In genomic region chr2:75710577-75711253, GRCh38 we compare ENCODE assay signal across 1 cellular context.
TF ChIP-seq lines count a peak whose summit lies in the region.

TSS of gene GCFC2 (minus strand) at chr2:75710915. CDS start at chr2:75710855, 60 bp downstream.

TF ChIP-seq in K562, 482 proteins besides CTCF, POLR2A, EP300 and RAD21 (continued from another document and continues in another):
- TF ChIP-seq, protein P1, sequence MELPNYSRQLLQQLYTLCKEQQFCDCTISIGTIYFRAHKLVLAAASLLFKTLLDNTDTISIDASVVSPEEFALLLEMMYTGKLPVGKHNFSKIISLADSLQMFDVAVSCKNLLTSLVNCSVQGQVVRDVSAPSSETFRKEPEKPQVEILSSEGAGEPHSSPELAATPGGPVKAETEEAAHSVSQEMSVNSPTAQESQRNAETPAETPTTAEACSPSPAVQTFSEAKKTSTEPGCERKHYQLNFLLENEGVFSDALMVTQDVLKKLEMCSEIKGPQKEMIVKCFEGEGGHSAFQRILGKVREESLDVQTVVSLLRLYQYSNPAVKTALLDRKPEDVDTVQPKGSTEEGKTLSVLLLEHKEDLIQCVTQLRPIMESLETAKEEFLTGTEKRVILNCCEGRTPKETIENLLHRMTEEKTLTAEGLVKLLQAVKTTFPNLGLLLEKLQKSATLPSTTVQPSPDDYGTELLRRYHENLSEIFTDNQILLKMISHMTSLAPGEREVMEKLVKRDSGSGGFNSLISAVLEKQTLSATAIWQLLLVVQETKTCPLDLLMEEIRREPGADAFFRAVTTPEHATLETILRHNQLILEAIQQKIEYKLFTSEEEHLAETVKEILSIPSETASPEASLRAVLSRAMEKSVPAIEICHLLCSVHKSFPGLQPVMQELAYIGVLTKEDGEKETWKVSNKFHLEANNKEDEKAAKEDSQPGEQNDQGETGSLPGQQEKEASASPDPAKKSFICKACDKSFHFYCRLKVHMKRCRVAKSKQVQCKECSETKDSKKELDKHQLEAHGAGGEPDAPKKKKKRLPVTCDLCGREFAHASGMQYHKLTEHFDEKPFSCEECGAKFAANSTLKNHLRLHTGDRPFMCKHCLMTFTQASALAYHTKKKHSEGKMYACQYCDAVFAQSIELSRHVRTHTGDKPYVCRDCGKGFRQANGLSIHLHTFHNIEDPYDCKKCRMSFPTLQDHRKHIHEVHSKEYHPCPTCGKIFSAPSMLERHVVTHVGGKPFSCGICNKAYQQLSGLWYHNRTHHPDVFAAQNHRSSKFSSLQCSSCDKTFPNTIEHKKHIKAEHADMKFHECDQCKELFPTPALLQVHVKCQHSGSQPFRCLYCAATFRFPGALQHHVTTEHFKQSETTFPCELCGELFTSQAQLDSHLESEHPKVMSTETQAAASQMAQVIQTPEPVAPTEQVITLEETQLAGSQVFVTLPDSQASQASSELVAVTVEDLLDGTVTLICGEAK (IDR thresholded peaks at IDR 0.05) = peak; percentile 87
- TF ChIP-seq, protein P1 (CRISPR knock-in tag; IDR thresholded peaks at IDR 0.05) = peak; percentile 51; the same call in 1 of the 2 replicates
- no peak for TF ChIP-seq POLR2AphosphoS2 (IDR thresholded peaks at IDR 0.05; ENCODE audit: low read length)
- peak; percentile 47; the same call in 1 of the 2 replicates for TF ChIP-seq ZNF24 (IDR thresholded peaks at IDR 0.05)
- no peak for TF ChIP-seq ZZZ3 (IDR thresholded peaks at IDR 0.05)
- TF ChIP-seq SIN3A (IDR thresholded peaks at IDR 0.05; ENCODE audit: borderline replicate concordance in 2 of 2, control insufficient read depth in 1 of 2, low read depth in 2 of 2, low read length in 2 of 2) = peak in 1 of 2 experiments; percentile 59; a peak in 1 of 4 replicates
- TF ChIP-seq, protein P2, sequence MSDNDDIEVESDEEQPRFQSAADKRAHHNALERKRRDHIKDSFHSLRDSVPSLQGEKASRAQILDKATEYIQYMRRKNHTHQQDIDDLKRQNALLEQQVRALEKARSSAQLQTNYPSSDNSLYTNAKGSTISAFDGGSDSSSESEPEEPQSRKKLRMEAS (CRISPR knock-in tag; IDR thresholded peaks at IDR 0.05) = peak; percentile 99
- no peak for TF ChIP-seq HINFP (tag; conservative IDR thresholded peaks at IDR 0.05; ENCODE audit: low read depth)
- peak; percentile 30; the same call in 1 of the 2 replicates for TF ChIP-seq USF1 (CRISPR knock-in tag; IDR thresholded peaks at IDR 0.05)
- TF ChIP-seq ZFX (CRISPR knock-in tag; IDR thresholded peaks at IDR 0.05) = peak; percentile 100
- peak in 1 of 2 experiments; percentile 91; a peak in 2 of 4 replicates for TF ChIP-seq FOXA3 (CRISPR knock-in tag; conservative IDR thresholded peaks at IDR 0.05 in 1 of 2, IDR thresholded peaks at IDR 0.05 in 1 of 2)
- 0 out of 2 replicates have a peak, but pooled peaks have one; percentile 17 for TF ChIP-seq STAT5A (IDR thresholded peaks at IDR 0.05; ENCODE audit: borderline replicate concordance, low read length)
- no peak for TF ChIP-seq CREBBP (IDR thresholded peaks at IDR 0.05; ENCODE audit: low read depth, low read length)
- TF ChIP-seq, protein P3, sequence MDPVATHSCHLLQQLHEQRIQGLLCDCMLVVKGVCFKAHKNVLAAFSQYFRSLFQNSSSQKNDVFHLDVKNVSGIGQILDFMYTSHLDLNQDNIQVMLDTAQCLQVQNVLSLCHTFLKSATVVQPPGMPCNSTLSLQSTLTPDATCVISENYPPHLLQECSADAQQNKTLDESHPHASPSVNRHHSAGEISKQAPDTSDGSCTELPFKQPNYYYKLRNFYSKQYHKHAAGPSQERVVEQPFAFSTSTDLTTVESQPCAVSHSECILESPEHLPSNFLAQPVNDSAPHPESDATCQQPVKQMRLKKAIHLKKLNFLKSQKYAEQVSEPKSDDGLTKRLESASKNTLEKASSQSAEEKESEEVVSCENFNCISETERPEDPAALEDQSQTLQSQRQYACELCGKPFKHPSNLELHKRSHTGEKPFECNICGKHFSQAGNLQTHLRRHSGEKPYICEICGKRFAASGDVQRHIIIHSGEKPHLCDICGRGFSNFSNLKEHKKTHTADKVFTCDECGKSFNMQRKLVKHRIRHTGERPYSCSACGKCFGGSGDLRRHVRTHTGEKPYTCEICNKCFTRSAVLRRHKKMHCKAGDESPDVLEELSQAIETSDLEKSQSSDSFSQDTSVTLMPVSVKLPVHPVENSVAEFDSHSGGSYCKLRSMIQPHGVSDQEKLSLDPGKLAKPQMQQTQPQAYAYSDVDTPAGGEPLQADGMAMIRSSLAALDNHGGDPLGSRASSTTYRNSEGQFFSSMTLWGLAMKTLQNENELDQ (CRISPR knock-in tag; IDR thresholded peaks at IDR 0.05; ENCODE audit: borderline replicate concordance) = peak; percentile 93; the same call in 1 of the 2 replicates
- no peak for TF ChIP-seq ZNF695 (CRISPR knock-in tag; IDR thresholded peaks at IDR 0.05)
- peak; percentile 89 for TF ChIP-seq ZNF644 (tag; IDR thresholded peaks at IDR 0.05; ENCODE audit: low read depth)
- TF ChIP-seq, protein P4, sequence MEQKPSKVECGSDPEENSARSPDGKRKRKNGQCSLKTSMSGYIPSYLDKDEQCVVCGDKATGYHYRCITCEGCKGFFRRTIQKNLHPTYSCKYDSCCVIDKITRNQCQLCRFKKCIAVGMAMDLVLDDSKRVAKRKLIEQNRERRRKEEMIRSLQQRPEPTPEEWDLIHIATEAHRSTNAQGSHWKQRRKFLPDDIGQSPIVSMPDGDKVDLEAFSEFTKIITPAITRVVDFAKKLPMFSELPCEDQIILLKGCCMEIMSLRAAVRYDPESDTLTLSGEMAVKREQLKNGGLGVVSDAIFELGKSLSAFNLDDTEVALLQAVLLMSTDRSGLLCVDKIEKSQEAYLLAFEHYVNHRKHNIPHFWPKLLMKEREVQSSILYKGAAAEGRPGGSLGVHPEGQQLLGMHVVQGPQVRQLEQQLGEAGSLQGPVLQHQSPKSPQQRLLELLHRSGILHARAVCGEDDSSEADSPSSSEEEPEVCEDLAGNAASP (IDR thresholded peaks at IDR 0.05) = no peak
- TF ChIP-seq AFF4 (CRISPR knock-in tag; IDR thresholded peaks at IDR 0.05) = peak; percentile 83; the same call in 1 of the 2 replicates
- peak; percentile 81 for TF ChIP-seq PCBP1 (IDR thresholded peaks at IDR 0.05; ENCODE audit: low read depth, low read length, poor library complexity, severe bottlenecking)
- TF ChIP-seq GABPA (tag; conservative IDR thresholded peaks at IDR 0.05; ENCODE audit: low read depth) = peak; percentile 93
- TF ChIP-seq BRCA1 (IDR thresholded peaks at IDR 0.05) = no peak
- no peak for TF ChIP-seq BRCA1 (CRISPR knock-in tag; IDR thresholded peaks at IDR 0.05)
- TF ChIP-seq GABPB1 (CRISPR knock-in tag; IDR thresholded peaks at IDR 0.05) = peak; percentile 91
- peak; percentile 52; the same call in 1 of the 2 replicates for TF ChIP-seq ZNF263 (CRISPR knock-in tag; IDR thresholded peaks at IDR 0.05; ENCODE audit: borderline replicate concordance)
- TF ChIP-seq CSDE1 (IDR thresholded peaks at IDR 0.05) = no peak
- TF ChIP-seq, protein P5, sequence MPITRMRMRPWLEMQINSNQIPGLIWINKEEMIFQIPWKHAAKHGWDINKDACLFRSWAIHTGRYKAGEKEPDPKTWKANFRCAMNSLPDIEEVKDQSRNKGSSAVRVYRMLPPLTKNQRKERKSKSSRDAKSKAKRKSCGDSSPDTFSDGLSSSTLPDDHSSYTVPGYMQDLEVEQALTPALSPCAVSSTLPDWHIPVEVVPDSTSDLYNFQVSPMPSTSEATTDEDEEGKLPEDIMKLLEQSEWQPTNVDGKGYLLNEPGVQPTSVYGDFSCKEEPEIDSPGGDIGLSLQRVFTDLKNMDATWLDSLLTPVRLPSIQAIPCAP (CRISPR knock-in tag; IDR thresholded peaks at IDR 0.05; ENCODE audit: borderline replicate concordance) = peak; percentile 93; the same call in 1 of the 2 replicates
- TF ChIP-seq XRCC5 (IDR thresholded peaks at IDR 0.05; ENCODE audit: low read depth, low read length) = peak; percentile 46; the same call in 1 of the 2 replicates
- peak in 1 of 2 experiments; percentile 43; a peak in 1 of 4 replicates for TF ChIP-seq RCOR1 (IDR thresholded peaks at IDR 0.05; ENCODE audit: borderline replicate concordance in 1 of 2, low read depth in 2 of 2, low read length in 2 of 2)
- no peak for TF ChIP-seq PRPF4 (IDR thresholded peaks at IDR 0.05; ENCODE audit: insufficient read depth, low read depth, low read length, poor library complexity, severe bottlenecking)
- TF ChIP-seq PHF8 (IDR thresholded peaks at IDR 0.05; ENCODE audit: borderline replicate concordance, low read length) = peak; percentile 98
- TF ChIP-seq HNRNPK (IDR thresholded peaks at IDR 0.05; ENCODE audit: low read depth, low read length, poor library complexity, severe bottlenecking) = no peak
- TF ChIP-seq POLR2G (IDR thresholded peaks at IDR 0.05; ENCODE audit: low read depth, low read length) = peak; percentile 99
- peak; percentile 58 for TF ChIP-seq HCFC1 (IDR thresholded peaks at IDR 0.05; ENCODE audit: low read depth, low read length)
- no peak; the same call in 1 of the 2 replicates for TF ChIP-seq E2F3 (CRISPR knock-in tag; IDR thresholded peaks at IDR 0.05)
- no peak for TF ChIP-seq NCOA2 (IDR thresholded peaks at IDR 0.05; ENCODE audit: partially characterized antibody in 2 of 2)
- TF ChIP-seq NONO (IDR thresholded peaks at IDR 0.05; ENCODE audit: low read depth in 2 of 2, low read length in 1 of 2) = peak; percentile 38 to 86; a peak in 3 of 4 replicates
- TF ChIP-seq MED1 (CRISPR knock-in tag; IDR thresholded peaks at IDR 0.05; ENCODE audit: borderline replicate concordance) = no peak
- TF ChIP-seq TCF3 (CRISPR knock-in tag; IDR thresholded peaks at IDR 0.05) = peak; percentile 3; the same call in 1 of the 2 replicates
- TF ChIP-seq, protein P6, sequence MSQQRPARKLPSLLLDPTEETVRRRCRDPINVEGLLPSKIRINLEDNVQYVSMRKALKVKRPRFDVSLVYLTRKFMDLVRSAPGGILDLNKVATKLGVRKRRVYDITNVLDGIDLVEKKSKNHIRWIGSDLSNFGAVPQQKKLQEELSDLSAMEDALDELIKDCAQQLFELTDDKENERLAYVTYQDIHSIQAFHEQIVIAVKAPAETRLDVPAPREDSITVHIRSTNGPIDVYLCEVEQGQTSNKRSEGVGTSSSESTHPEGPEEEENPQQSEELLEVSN (IDR thresholded peaks at IDR 0.05; ENCODE audit: borderline replicate concordance in 1 of 2, extremely low read depth in 1 of 2, insufficient read depth in 1 of 2, insufficient read length in 1 of 2, low read depth in 1 of 2, low read length in 1 of 2, poor library complexity in 1 of 2, severe bottlenecking in 1 of 2) = peak; percentile 97 to 98
